In the genomic region with DNA sequence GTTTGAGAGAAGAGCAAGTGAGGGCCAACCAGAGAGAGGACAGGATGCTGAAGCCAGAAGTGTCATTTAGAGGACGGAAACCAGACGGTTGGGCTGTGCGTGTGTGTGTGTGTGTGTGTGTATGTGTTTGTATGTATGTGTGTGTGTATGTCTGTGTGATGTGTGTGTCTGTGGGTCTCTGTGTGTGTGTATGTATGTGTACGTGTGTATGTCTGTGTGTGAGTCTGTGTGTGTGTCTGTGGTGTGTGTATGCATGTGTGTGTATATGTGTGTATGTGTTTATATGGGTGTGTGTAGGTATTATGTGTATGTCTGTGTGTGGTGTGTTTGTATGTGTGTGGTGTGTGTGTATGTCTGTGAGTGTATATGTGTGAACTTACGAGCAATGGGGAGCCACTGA, we compare ENCODE assay signal across 22 cellular contexts.
"Had no signal": no experiment of that assay in that cellular context is flagged by ENCODE, and none has a peak within 500 bp of the region (broad histone marks: within the 10 kb centered on the region; RNA-seq: fewer than 3 reads in every experiment).

No MANE protein-coding gene starts in this region.

- DNase-seq: activated CD4-positive, alpha-beta memory T cell treated with anti-CD3 and anti-CD28 coated beads for 36 hours; activated CD4-positive, alpha-beta T cell treated with anti-CD3 and anti-CD28 coated beads, Interleukin-2, amount 10 ng/mL, durations not matched to agents 24 days and 14 days; activated CD4-positive, CD25-positive, alpha-beta regulatory T cell treated with anti-CD3 and anti-CD28 coated beads, Interleukin-2, amount 50 U/mL, for 72 hours; activated CD8-positive, alpha-beta memory T cell treated with anti-CD3 and anti-CD28 coated beads, Interleukin-2, amount 50 U/mL, for 4 hours; activated gamma-delta T cell treated with Interleukin-2 at 50 U/mL for 16 hours; activated naive CD4-positive, alpha-beta T cell treated with anti-CD3 and anti-CD28 coated beads, Interleukin-2, amount 50 U/mL, for 16 hours; activated T-cell treated with anti-CD3 and anti-CD28 coated beads, Interleukin-2, amount 50 U/mL, for 1 hour; effector CD8-positive, alpha-beta T cell; gastrocnemius medialis; glutamatergic neuron; lower lobe of right lung; mesenchymal stem cell; naive thymus-derived CD8-positive, alpha-beta T cell; right lobe of liver; stimulated activated CD4-positive, alpha-beta T cell treated with anti-CD3 and anti-CD28 coated beads, Interleukin-2, amount 100 ng/mL, for 48 hours; stimulated activated naive CD8-positive, alpha-beta T cell treated with anti-CD3 and anti-CD28 coated beads, Interleukin-15, Interleukin-2, amounts not matched to agents 100 U/mL and 50 U/mL, for 24 hours; testis; transverse colon; uterus had no signal

- FAIRE-seq: colon, endometrium, keratinocyte had no signal

- ATAC-seq: gastrocnemius medialis; lower lobe of right lung; naive thymus-derived CD8-positive, alpha-beta T cell; right lobe of liver; stimulated activated naive CD8-positive, alpha-beta T cell treated with anti-CD3 and anti-CD28 coated beads, Interleukin-15, Interleukin-2, amounts not matched to agents 100 U/mL and 50 U/mL, for 24 hours had no signal
